Comparison of ENCODE assay signal across 30 cellular contexts in genomic region chr12:128929046-128929445, GRCh38.
"Had no signal": no experiment of that assay in that cellular context is flagged by ENCODE, and none has a peak within 500 bp of the region (broad histone marks: within the 10 kb centered on the region; RNA-seq: fewer than 3 reads in every experiment).

No MANE protein-coding gene starts in this region.

- H3K4me3 ChIP-seq: adrenal gland, K562, Peyer's patch, SJSA1 had no signal

- H3K4me2 ChIP-seq: SK-N-SH had no signal

- H3K4me1 ChIP-seq: adrenal gland, Peyer's patch, SJSA1 had no signal

- H3K27me3 ChIP-seq: adrenal gland, brain microvascular endothelial cell, Peyer's patch, SJSA1 had no signal

- H3K36me3 ChIP-seq: adrenal gland, brain microvascular endothelial cell, Peyer's patch, SJSA1 had no signal

- DNase-seq: activated CD4-positive, alpha-beta T cell treated with anti-CD3 and anti-CD28 coated beads for 36 hours; activated CD4-positive, alpha-beta T cell treated with anti-CD3 and anti-CD28 coated beads, Interleukin-2, amount 10 ng/mL, durations not matched to agents 7 days and 5 days; activated CD4-positive, alpha-beta T cell treated with anti-CD3 and anti-CD28 coated beads, Interleukin-2, amount 50 U/mL, for 48 hours; activated CD8-positive, alpha-beta T cell treated with anti-CD3 and anti-CD28 coated beads, Interleukin-2, amount 10 ng/mL, durations not matched to agents 7 days and 5 days; activated gamma-delta T cell; activated naive CD4-positive, alpha-beta T cell treated with anti-CD3 and anti-CD28 coated beads for 36 hours; activated T-cell treated with anti-CD3 and anti-CD28 coated beads, Interleukin-2, amount 50 U/mL, for 24 hours; adrenal gland; brain microvascular endothelial cell; central memory CD4-positive, alpha-beta T cell; IMR-90; NCI-H1092; NCI-H1417; NCI-H146; NCI-H187; NCI-H2171 treated with DMSO at 0.1 percent for 48 hours; NCI-H2227 treated with DMSO at 0.1 percent for 48 hours; NCI-H446; NCI-H510A treated with DMSO at 0.1 percent for 48 hours; NCI-H526 treated with DMSO at 0.1 percent for 48 hours; NCI-H82; PC-3; Peyer's patch; SHP77 treated with DMSO at 0.1 percent for 48 hours; SK-N-SH had no signal

- H3K27ac ChIP-seq: adrenal gland, brain microvascular endothelial cell, Peyer's patch, SJSA1 had no signal

- H3K9me3 ChIP-seq: adrenal gland, Peyer's patch, SJSA1, SK-N-SH had no signal

- ATAC-seq: activated CD4-positive, alpha-beta T cell treated with anti-CD3 and anti-CD28 coated beads for 36 hours; activated CD4-positive, CD25-positive, alpha-beta regulatory T cell treated with anti-CD3 and anti-CD28 coated beads, Interleukin-2, amount 50 U/mL, for 24 hours; activated CD8-positive, alpha-beta T cell treated with anti-CD3 and anti-CD28 coated beads, Interleukin-2, amount 10 ng/mL, durations not matched to agents 7 days and 5 days; activated naive CD4-positive, alpha-beta T cell treated with anti-CD3 and anti-CD28 coated beads, Interleukin-2, amount 50 U/mL, for 72 hours; K562; PC-3; WTC11 had no signal

- H3K9ac ChIP-seq: SK-N-SH had no signal
